Comparison of ENCODE assay signal across 1 cellular context in genomic region chr5:133051117-133051546, GRCh38.
TF ChIP-seq lines count a peak whose summit lies in the region.

No MANE protein-coding gene starts in this region.

TF ChIP-seq in HCT116, 20 proteins besides CTCF, POLR2A, EP300 and RAD21 (continued from another document):
- TF ChIP-seq CBX3 (IDR thresholded peaks at IDR 0.05; ENCODE audit: low read depth) (no peak; the same call in 1 of the 2 replicates), POLR2AphosphoS5 (IDR thresholded peaks at IDR 0.05; ENCODE audit: low read depth, low read length) (no peak), EZH2 (IDR thresholded peaks at IDR 0.05) (no peak), EZH2phosphoT487 (IDR thresholded peaks at IDR 0.05; ENCODE audit: borderline replicate concordance) (no peak), SIN3A (IDR thresholded peaks at IDR 0.05; ENCODE audit: low read depth) (no peak), ELF1 (IDR thresholded peaks at IDR 0.05; ENCODE audit: borderline replicate concordance, low read depth) (no peak), REST (IDR thresholded peaks at IDR 0.05; ENCODE audit: low read depth) (no peak), ZFX (IDR thresholded peaks at IDR 0.05) (no peak), TCF7L2 (IDR thresholded peaks at IDR 0.05; ENCODE audit: borderline replicate concordance, extremely low read depth, insufficient read depth, insufficient read length) (no peak), FOSL1 (IDR thresholded peaks at IDR 0.05; ENCODE audit: low read depth) (no peak)
